10 cellular contexts compared by ENCODE assay signal in the genomic region with DNA sequence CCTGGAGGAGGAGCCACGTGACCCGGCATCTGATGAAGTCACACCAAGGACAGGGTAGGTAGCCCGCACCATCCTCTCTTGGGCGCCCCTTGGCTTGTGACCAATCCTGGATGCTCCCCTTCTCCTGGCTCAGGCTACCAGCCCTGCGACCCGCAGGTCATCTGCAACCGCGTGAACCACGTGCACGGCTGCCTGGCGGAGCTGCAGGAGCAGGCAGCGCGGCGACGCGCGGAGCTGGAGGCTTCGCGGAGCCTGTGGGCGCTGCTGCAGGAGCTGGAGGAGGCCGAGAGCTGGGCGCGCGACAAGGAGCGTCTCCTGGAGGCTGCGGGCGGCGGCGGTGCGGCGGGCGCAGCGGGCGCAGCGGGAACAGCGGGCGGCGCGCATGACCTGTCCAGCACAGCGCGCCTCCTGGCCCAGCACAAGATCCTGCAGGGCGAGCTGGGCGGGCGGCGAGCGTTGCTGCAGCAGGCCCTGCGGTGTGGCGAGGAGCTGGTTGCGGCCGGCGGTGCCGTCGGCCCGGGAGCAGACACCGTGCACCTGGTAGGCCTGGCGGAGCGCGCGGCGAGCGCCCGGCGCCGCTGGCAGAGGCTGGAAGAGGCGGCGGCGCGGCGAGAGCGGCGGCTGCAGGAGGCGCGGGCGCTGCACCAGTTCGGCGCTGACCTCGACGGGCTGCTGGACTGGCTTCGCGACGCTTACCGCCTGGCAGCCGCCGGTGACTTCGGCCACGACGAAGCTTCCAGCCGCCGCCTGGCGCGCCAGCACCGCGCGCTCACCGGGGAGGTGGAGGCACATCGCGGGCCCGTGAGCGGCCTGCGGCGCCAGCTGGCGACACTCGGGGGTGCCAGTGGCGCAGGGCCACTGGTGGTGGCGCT. TPM values are rescaled to one million over a fixed set of nuclear protein-coding genes. Genes with fewer than 3 reads are reported as not detected.
DNase-seq lines count a peak whose midpoint lies in the region; ATAC-seq, FAIRE-seq and TF ChIP-seq lines count a peak whose summit lies in the region.
"Had no signal": no experiment of that assay in that cellular context is flagged by ENCODE, and none has a peak within 500 bp of the region (broad histone marks: within the 10 kb centered on the region; RNA-seq: fewer than 3 reads in every experiment).

No MANE protein-coding gene starts in this region.

- H3K4me1 ChIP-seq in breast epithelium (no peaks in the 10 kb centered on the region), K562 (replicated peaks in 1 of 2; ENCODE audit: control insufficient read depth in 2 of 2, insufficient read depth in 2 of 2, low read length in 2 of 2) (peaks cover 6 to 10% of the 10 kb centered on the region in 2 experiments; a peak in 3 of 5 replicates), upper lobe of right lung (no peaks in the 10 kb centered on the region)

- DNase-seq in breast epithelium (ENCODE audit: low spot score in 2 of 2) = no peak
- no peak for DNase-seq in MCF 10A (ENCODE audit: unreplicated experiment)
- DNase-seq in K562 (ENCODE audit: extremely low read depth in 1 of 4, low spot score in 3 of 4) = no peak
- DNase-seq in islet precursor cell = peak; percentile 83
- DNase-seq in upper lobe of right lung = no peak
- DNase-seq in hepatic stellate cell (ENCODE audit: low spot score) = no peak
- DNase-seq in RCC 7860 (ENCODE audit: low spot score) = no peak
- DNase-seq: Calu3 had no signal

- H3K4me2 ChIP-seq in K562 (ENCODE audit: insufficient read depth, low read length) = no peak overlapping the region

- H3K9me3 ChIP-seq in breast epithelium (no peaks in the 10 kb centered on the region), K562 (replicated peaks; ENCODE audit: control insufficient read depth, insufficient read depth, low read depth, low read length) (no peaks in the 10 kb centered on the region), upper lobe of right lung (no peaks in the 10 kb centered on the region)

- ATAC-seq in K562 = no peak
- peak; percentile 61 for ATAC-seq in upper lobe of right lung
- ATAC-seq in HG03469 (IDR thresholded peaks at IDR 0.05; ENCODE audit: unreplicated experiment) = no peak

- BruUV-seq in MCF 10A (replicated peaks; lab: Mats Ljungman, UMichigan) (no TSS peak), K562 (replicated peaks; lab: Mats Ljungman, UMichigan) (no TSS peak)

- in situ Hi-C loops in K562 (cut with MboI) = no loop called here

- H3K36me3 ChIP-seq in breast epithelium = no peaks in the 10 kb centered on the region
- no peaks in the 10 kb centered on the region for H3K36me3 ChIP-seq in K562 (ENCODE audit: control insufficient read depth, insufficient read depth, low read length)
- no peaks in the 10 kb centered on the region for H3K36me3 ChIP-seq in upper lobe of right lung

- H3K27me3 ChIP-seq in breast epithelium (peaks cover 0 to 27% of the 10 kb centered on the region in 2 donors), K562 (ENCODE audit: control insufficient read depth in 2 of 2, insufficient read depth in 2 of 2, low read length in 2 of 2) (no peaks in the 10 kb centered on the region), upper lobe of right lung (peaks cover 48% of the 10 kb centered on the region)

- TF ChIP-seq CTCF in breast epithelium (IDR thresholded peaks at IDR 0.05) (no peak), MCF 10A (IDR thresholded peaks at IDR 0.05; ENCODE audit: unreplicated experiment) (no peak), K562 (IDR thresholded peaks at IDR 0.05 in 2 of 3, conservative IDR thresholded peaks at IDR 0.05 in 1 of 3; ENCODE audit: insufficient read depth in 2 of 3, low read depth in 1 of 3, low read length in 3 of 3) (no peak), upper lobe of right lung (IDR thresholded peaks at IDR 0.05) (no peak)

- POLR2A ChIA-PET in MCF 10A (lab: Yijun Ruan, JAX) = no interaction called here
- POLR2A ChIA-PET in K562 (lab: Yijun Ruan, JAX) = interaction anchor here (0.6 to 0.9 kb wide), 2 partner anchors 9 to 70 kb away, joined by 3 read pairs; no protein-coding TSS in a partner anchor

- H3K4me3 Mint-ChIP-seq in MCF 10A (ENCODE audit: unreplicated experiment) = no peak overlapping the region

- intact Hi-C loops in breast epithelium (cut with DNase I; ENCODE audit: low total_unique reads) (no loop called here), MCF 10A (cut with micrococcal nuclease) (no loop called here), K562 (cut with micrococcal nuclease) (no loop called here), upper lobe of right lung (cut with DNase I) (no loop called here)

- H3K9ac ChIP-seq in K562 (ENCODE audit: insufficient read depth in 1 of 2, low read depth in 2 of 2, low read length in 2 of 2) = no peak overlapping the region; a peak in 1 of 4 replicates

- WGBS in K562 (ENCODE audit: insufficient coverage, low coverage, missing lambda C conversion rate) = 77% methylated on average over 22 of the region's 105 CpGs

- no peak for TF ChIP-seq EP300 in K562 (IDR thresholded peaks at IDR 0.05; ENCODE audit: low read length)

- H3K27ac ChIP-seq in breast epithelium = no peak overlapping the region
- no peak overlapping the region for H3K27ac ChIP-seq in K562 (ENCODE audit: extremely low read depth, low read depth, low read length)
- H3K27ac ChIP-seq in upper lobe of right lung = no peak overlapping the region

- no peaks in the 10 kb centered on the region for H3K4me1 Mint-ChIP-seq in MCF 10A (ENCODE audit: insufficient read depth, unreplicated experiment)

- H3K9me1 ChIP-seq in K562 (ENCODE audit: control insufficient read depth, insufficient read depth, low read length) = no peaks in the 10 kb centered on the region

- H3K27me3 Mint-ChIP-seq in MCF 10A (ENCODE audit: insufficient read depth, unreplicated experiment) = peaks cover 24% of the 10 kb centered on the region

- FAIRE-seq in K562 (lab: Jason Lieb, UNC) (no peak), RCC 7860 (lab: Jason Lieb, UNC) (no peak)

- no peaks in the 10 kb centered on the region for H3K9me3 Mint-ChIP-seq in MCF 10A (ENCODE audit: unreplicated experiment)
- H3K9me3 Mint-ChIP-seq: activated naive CD4-positive, alpha-beta T cell treated with anti-CD3 and anti-CD28 coated beads, Interleukin-2, amount 50 U/mL, for 72 hours had no signal

- no peaks in the 10 kb centered on the region for H3K36me3 Mint-ChIP-seq in MCF 10A (ENCODE audit: insufficient read depth, unreplicated experiment)

- H3K27ac Mint-ChIP-seq in MCF 10A (ENCODE audit: low read depth, unreplicated experiment) = no peak overlapping the region
- H3K27ac Mint-ChIP-seq: activated naive CD4-positive, alpha-beta T cell treated with anti-CD3 and anti-CD28 coated beads, Interleukin-2, amount 50 U/mL, for 72 hours had no signal

- CTCF ChIA-PET in MCF 10A (lab: Yijun Ruan, JAX) = interaction anchor here (0.6 to 1.1 kb wide), 2 partner anchors 22 to 1791 kb away, joined by 3 to 7 read pairs; no protein-coding TSS in a partner anchor
- CTCF ChIA-PET in K562 (lab: Yijun Ruan, JAX; ENCODE audit: low intra/inter-chr PET ratio) = no interaction called here

- no peak for TF ChIP-seq RAD21 in K562 (CRISPR knock-in tag; conservative IDR thresholded peaks at IDR 0.05 in 1 of 2, IDR thresholded peaks at IDR 0.05 in 1 of 2)

- H3K4me3 ChIP-seq in breast epithelium = peak overlapping the region in 2 of 3 donors; percentile 35 to 58
- H3K4me3 ChIP-seq in K562 = no peak overlapping the region
- H3K4me3 ChIP-seq in upper lobe of right lung = no peak overlapping the region

- H2AFZ ChIP-seq in K562 (ENCODE audit: low read depth, low read length) = no peak overlapping the region

- H3K79me2 ChIP-seq in K562 (ENCODE audit: control insufficient read depth, insufficient read depth, low read length) = no peaks in the 10 kb centered on the region

- no peak for TF ChIP-seq POLR2A in breast epithelium (IDR thresholded peaks at IDR 0.05)
- no peak for TF ChIP-seq POLR2A in K562 (conservative IDR thresholded peaks at IDR 0.05)

- no peaks in the 10 kb centered on the region for H4K20me1 ChIP-seq in K562 (replicated peaks; ENCODE audit: control insufficient read depth, insufficient read depth, low read length)

RNA-seq across cellular contexts. Expression of gene SPTBN4, which starts 45.9 kb away (rescaled TPM):
- 1 to 10 TPM; 1.3 to 1.6 (median 1.6) TPM for total RNA-seq in breast epithelium
- total RNA-seq in MCF 10A (2022) = 0.63 and 1.1 TPM in 2 replicates
- total RNA-seq in K562 (2011; cell fraction: chromatin; rRNA removed; ENCODE audit: low replicate concordance) = 5.7 and 11.0 TPM in 2 replicates
- total RNA-seq in K562 (2011; cell fraction: nucleolus; rRNA removed) = 3.8 and 4.5 TPM in 2 replicates
- 5.3 and 6.9 TPM in 2 replicates for total RNA-seq in K562 (2011; cell fraction: nucleoplasm; rRNA removed)
- 0.86 and 2.0 TPM in 2 replicates for total RNA-seq in K562 (2014; rRNA removed)
- 0.16 and 0.47 TPM in 2 replicates for total RNA-seq in K562 (2014; rRNA removed; fragmentation: Illumina TruSeq; extraction: Trizol)
- 0.83 and 1.3 TPM in 2 replicates for total RNA-seq in K562 (2015; rRNA removed; fragmentation: Illumina TruSeq; extraction: Trizol)
- total RNA-seq in K562 (2021) = 1.5 and 1.6 TPM in 2 replicates
- polyA plus RNA-seq in K562 (2011; rRNA removed) = 1.2 and 1.3 TPM in 2 replicates
- 0.94 and 1.8 TPM in 2 replicates for polyA plus RNA-seq in K562 (2011; cell fraction: cytosol; rRNA removed)
- polyA plus RNA-seq in K562 (2011; cell fraction: nucleus; rRNA removed) = 2.6 and 3.5 TPM in 2 replicates
- polyA plus RNA-seq in K562 (2012) = 1.7 and 1.9 TPM in 2 replicates
- 0.51 and 0.70 TPM in 2 replicates for polyA plus RNA-seq in K562 (2014; fragmentation: Illumina TruSeq; extraction: Trizol)
- under 1 TPM; 0.01 to 0.10 TPM for polyA plus RNA-seq in K562 (2014; fragmentation: Nextera tagmentation; extraction: Ambion mirVana)
- 1.2 and 1.3 TPM in 2 replicates for polyA plus RNA-seq in K562 (2014; rRNA removed)
- polyA minus RNA-seq in K562 (2011; rRNA and poly(A)+ RNA removed) = 1.1 and 1.5 TPM in 2 replicates
- polyA minus RNA-seq in K562 (2011; cell fraction: cytosol; rRNA and poly(A)+ RNA removed) = 0.38 and 0.46 TPM in 2 replicates
- polyA minus RNA-seq in K562 (2011; cell fraction: nucleus; rRNA and poly(A)+ RNA removed) = 0.81 and 1.4 TPM in 2 replicates
- total RNA-seq in upper lobe of right lung = 1.5 TPM

RNA-seq across cellular contexts. Expression of gene BLVRB, which starts 47.2 kb away (rescaled TPM):
- total RNA-seq in breast epithelium = 100 to 1,000 TPM; 206 to 322 (median 284) TPM
- total RNA-seq in MCF 10A (2022) = 44.0 and 68.7 TPM in 2 replicates
- total RNA-seq in K562 (2011; cell fraction: chromatin; rRNA removed; ENCODE audit: low replicate concordance) = 26.9 and 65.0 TPM in 2 replicates
- 107 and 125 TPM in 2 replicates for total RNA-seq in K562 (2011; cell fraction: nucleolus; rRNA removed)
- total RNA-seq in K562 (2011; cell fraction: nucleoplasm; rRNA removed) = 74.7 and 75.7 TPM in 2 replicates
- total RNA-seq in K562 (2014; rRNA removed) = 749 and 813 TPM in 2 replicates
- total RNA-seq in K562 (2014; rRNA removed; fragmentation: Illumina TruSeq; extraction: Trizol) = 110 and 229 TPM in 2 replicates
- total RNA-seq in K562 (2015; rRNA removed; fragmentation: Illumina TruSeq; extraction: Trizol) = 331 and 332 TPM in 2 replicates
- total RNA-seq in K562 (2021) = 457 and 476 TPM in 2 replicates
- polyA plus RNA-seq in K562 (2011; rRNA removed) = 368 and 461 TPM in 2 replicates
- polyA plus RNA-seq in K562 (2011; cell fraction: cytosol; rRNA removed) = 836 and 2,229 TPM in 2 replicates
- 252 and 288 TPM in 2 replicates for polyA plus RNA-seq in K562 (2011; cell fraction: nucleus; rRNA removed)
- polyA plus RNA-seq in K562 (2012) = 416 and 585 TPM in 2 replicates
- polyA plus RNA-seq in K562 (2014; fragmentation: Illumina TruSeq; extraction: Trizol) = 260 and 428 TPM in 2 replicates
- polyA plus RNA-seq in K562 (2014; fragmentation: Nextera tagmentation; extraction: Ambion mirVana) = 100 to 1,000 TPM in 1 of 2 experiments, 10 to 100 TPM in 1; 81.1 to 184 TPM
- polyA plus RNA-seq in K562 (2014; rRNA removed) = 634 and 677 TPM in 2 replicates
- 85.4 and 138 TPM in 2 replicates for polyA minus RNA-seq in K562 (2011; rRNA and poly(A)+ RNA removed)
- polyA minus RNA-seq in K562 (2011; cell fraction: cytosol; rRNA and poly(A)+ RNA removed) = 198 and 225 TPM in 2 replicates
- polyA minus RNA-seq in K562 (2011; cell fraction: nucleus; rRNA and poly(A)+ RNA removed) = 34.6 and 38.7 TPM in 2 replicates
- total RNA-seq in upper lobe of right lung = 132 TPM

Comparison
In these comparisons a context has a peak if more than half of its experiments do, and no peak if none do; other contexts are left out.
1. H3K4me3 ChIP-seq: peak in breast epithelium (2 of 3); none in K562 (single experiment) and upper lobe of right lung (single experiment).